In genomic region chr3:57168151-57168550, GRCh38 we compare ENCODE assay signal across 26 cellular contexts. TPM values are rescaled to one million over a fixed set of nuclear protein-coding genes. Genes with fewer than 3 reads are reported as not detected.
"Had no signal": no experiment of that assay in that cellular context is flagged by ENCODE, and none has a peak within 500 bp of the region (broad histone marks: within the 10 kb centered on the region; RNA-seq: fewer than 3 reads in every experiment).

No MANE protein-coding gene starts in this region.

- H3K36me3 Mint-ChIP-seq: memory B cell; mesothelial cell of epicardium; naive B cell; natural killer cell treated with Interleukin-12 subunit alpha and Interleukin-12 subunit beta and Interleukin-15 and Interleukin-18, amount 100 ng/mL, for 72 hours; stimulated activated memory B cell treated with anti-CD40 and anti-IgM and Interleukin-4, amounts not matched to agents 10 μg/mL and 1 μg/mL and 100 μg/mL, for 72 hours had no signal

- H3K27ac Mint-ChIP-seq: memory B cell; mesothelial cell of epicardium; naive B cell; natural killer cell treated with Interleukin-12 subunit alpha and Interleukin-12 subunit beta and Interleukin-15 and Interleukin-18, amount 100 ng/mL, for 72 hours; stimulated activated memory B cell treated with anti-CD40 and anti-IgM and Interleukin-4, amounts not matched to agents 10 μg/mL and 1 μg/mL and 100 μg/mL, for 72 hours had no signal

- H3K27me3 ChIP-seq: right atrium auricular region, testis had no signal

- ATAC-seq: esophagus mucosa; gastrocnemius medialis; left lobe of liver; mucosa of descending colon; natural killer cell treated with Interleukin-12 subunit alpha and Interleukin-12 subunit beta and Interleukin-15 and Interleukin-18, amount 100 ng/mL, for 72 hours; sciatic nerve; stimulated activated memory B cell treated with anti-CD40 and anti-IgM and Interleukin-4, amounts not matched to agents 10 μg/mL and 1 μg/mL and 100 μg/mL, for 72 hours; stimulated activated naive CD8-positive, alpha-beta T cell treated with anti-CD3 and anti-CD28 coated beads, Interleukin-15, Interleukin-2, amounts not matched to agents 100 U/mL and 50 U/mL, for 24 hours had no signal

- H3K36me3 ChIP-seq: gastrocnemius medialis, prostate gland, right atrium auricular region, tibial artery, upper lobe of left lung had no signal

- H3K9me3 Mint-ChIP-seq: memory B cell; mesothelial cell of epicardium; naive B cell; natural killer cell treated with Interleukin-12 subunit alpha and Interleukin-12 subunit beta and Interleukin-15 and Interleukin-18, amount 100 ng/mL, for 72 hours; stimulated activated memory B cell treated with anti-CD40 and anti-IgM and Interleukin-4, amounts not matched to agents 10 μg/mL and 1 μg/mL and 100 μg/mL, for 72 hours had no signal

- H3K4me2 ChIP-seq: smooth muscle cell had no signal

- H3K9me3 ChIP-seq: gastrocnemius medialis, mucosa of descending colon, prostate gland, right atrium auricular region, testis, tibial artery, upper lobe of left lung had no signal

- H3K4me3 ChIP-seq: dorsolateral prefrontal cortex, gastrocnemius medialis, lung, mucosa of descending colon, prostate gland, right atrium auricular region, smooth muscle cell, testis, tibial artery, upper lobe of left lung had no signal

- DNase-seq: dorsolateral prefrontal cortex; effector CD4-positive, alpha-beta T cell; gastrocnemius medialis; kidney; mucosa of descending colon; naive B cell; stimulated activated CD4-positive, alpha-beta T cell treated with anti-CD3 and anti-CD28 coated beads, Interleukin-12 subunit alpha, Interleukin-12 subunit beta, amount 100 ng/mL, for 4 hours; stimulated activated CD4-positive, alpha-beta T cell treated with anti-CD3 and anti-CD28 coated beads, Interleukin-1b, Interleukin-23, amount 100 ng/mL, for 48 hours; stimulated activated CD4-positive, alpha-beta T cell treated with anti-CD3 and anti-CD28 coated beads, Interleukin-4, amount 100 ng/mL, for 1 hour; stimulated activated naive CD8-positive, alpha-beta T cell treated with anti-CD3 and anti-CD28 coated beads, Interleukin-15, Interleukin-2, amounts not matched to agents 100 U/mL and 50 U/mL, for 24 hours; substantia nigra; testis; tibial artery; upper lobe of left lung had no signal

- H3K4me3 Mint-ChIP-seq: memory B cell; mesothelial cell of epicardium; natural killer cell treated with Interleukin-12 subunit alpha and Interleukin-12 subunit beta and Interleukin-15 and Interleukin-18, amount 100 ng/mL, for 72 hours; stimulated activated memory B cell treated with anti-CD40 and anti-IgM and Interleukin-4, amounts not matched to agents 10 μg/mL and 1 μg/mL and 100 μg/mL, for 72 hours had no signal

- H3K4me1 ChIP-seq: prostate gland, testis had no signal

- H3K27ac ChIP-seq: dorsolateral prefrontal cortex, epithelial cell of prostate, gastrocnemius medialis, prostate gland, right atrium auricular region, testis, tibial artery, upper lobe of left lung had no signal

RNA-seq across cellular contexts. Expression of gene HESX1, which starts 31.6 kb away (rescaled TPM):
- total RNA-seq: natural killer cell treated with Interleukin-12 subunit alpha and Interleukin-12 subunit beta and Interleukin-15 and Interleukin-18, amount 100 ng/mL, for 72 hours had no signal
- polyA plus RNA-seq: smooth muscle cell had no signal
